Comparison of ENCODE assay signal across 8 cellular contexts in the genomic region with DNA sequence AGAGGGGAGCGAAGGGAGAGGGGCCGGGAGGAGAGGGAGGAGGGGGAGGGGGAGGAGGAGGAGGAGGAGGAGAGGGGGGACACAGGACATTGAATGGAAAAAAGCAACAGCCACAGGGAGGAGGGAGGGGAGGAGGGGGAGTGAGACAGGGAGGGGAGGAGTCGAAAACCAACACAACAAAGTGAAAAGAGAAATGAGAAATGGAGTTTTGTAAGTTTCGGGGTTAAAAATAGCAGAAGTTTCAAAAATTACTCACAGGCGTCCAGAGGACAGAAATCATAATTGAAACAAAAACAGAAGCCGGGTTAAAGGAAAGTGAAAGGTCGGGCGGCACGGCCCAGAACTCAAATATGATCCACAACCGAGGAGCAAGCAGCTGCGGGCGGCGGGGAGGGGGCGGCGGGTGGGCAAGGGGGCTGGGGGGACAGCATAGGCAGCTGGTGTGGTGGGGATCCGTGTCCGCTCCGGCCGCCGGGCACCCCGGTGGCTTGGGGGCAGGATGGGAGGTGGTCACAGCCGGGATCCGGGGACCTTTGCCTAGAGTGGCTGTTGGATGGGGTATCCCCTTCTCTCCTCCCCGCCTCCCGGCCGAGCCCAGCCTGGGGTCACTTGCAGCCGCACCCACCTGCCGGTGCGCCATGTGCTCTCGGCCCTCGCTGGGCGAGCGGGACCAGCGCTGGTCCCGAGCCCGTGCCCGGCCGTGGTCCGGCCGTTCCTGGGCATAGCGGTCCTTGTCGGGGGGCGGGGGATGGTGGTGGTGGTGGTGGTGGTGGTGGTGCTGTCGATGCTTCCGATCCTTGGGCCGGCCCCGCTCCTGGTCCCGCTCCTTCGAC. TPM values are rescaled to one million over a fixed set of nuclear protein-coding genes. Genes with fewer than 3 reads are reported as not detected.
DNase-seq lines count a peak whose midpoint lies in the region; ATAC-seq and TF ChIP-seq lines count a peak whose summit lies in the region.

No MANE protein-coding gene starts in this region.

- no peak overlapping the region for H3K27ac Mint-ChIP-seq in endothelial cell (ENCODE audit: unreplicated experiment)
- H3K27ac Mint-ChIP-seq in nephron progenitor cell = peak overlapping the region; percentile 93

- H3K36me3 Mint-ChIP-seq in endothelial cell (ENCODE audit: low read depth, unreplicated experiment) (no peaks in the 10 kb centered on the region), nephron progenitor cell (ENCODE audit: low read depth) (no peaks in the 10 kb centered on the region)

- H3K4me3 ChIP-seq in thoracic aorta = peak overlapping the region; percentile 83

- H3K9me3 Mint-ChIP-seq in endothelial cell (ENCODE audit: unreplicated experiment) = no peaks in the 10 kb centered on the region
- H3K9me3 Mint-ChIP-seq in nephron progenitor cell = no peaks in the 10 kb centered on the region

- H3K4me1 ChIP-seq in thoracic aorta (ENCODE audit: control insufficient read depth in 1 of 2, low read depth in 2 of 2) = peaks cover 4 to 20% of the 10 kb centered on the region in 2 donors

- H3K4me3 Mint-ChIP-seq in endothelial cell (ENCODE audit: unreplicated experiment) (peak overlapping the region; percentile 47), nephron progenitor cell (peak overlapping the region; percentile 37)

- H3K36me3 ChIP-seq in thoracic aorta = no peaks in the 10 kb centered on the region

- TF ChIP-seq CTCF in endothelial cell (IDR thresholded peaks at IDR 0.05; ENCODE audit: unreplicated experiment) = no peak
- no peak for TF ChIP-seq CTCF in nephron progenitor cell (IDR thresholded peaks at IDR 0.05)
- no peak for TF ChIP-seq CTCF in thoracic aorta (IDR thresholded peaks at IDR 0.05)

- H3K4me1 Mint-ChIP-seq in endothelial cell (ENCODE audit: unreplicated experiment) (no peaks in the 10 kb centered on the region), nephron progenitor cell (peaks cover 58% of the 10 kb centered on the region)

- DNase-seq in GM19238 (ENCODE audit: insufficient read length, low spot score) (peak; percentile 88), HT1080 (ENCODE audit: low read depth) (peak; percentile 44), endothelial cell (ENCODE audit: low spot score) (no peak), nephron progenitor cell (peak; percentile 40), thoracic aorta (ENCODE audit: low spot score) (no peak), T1000 (lab: John Stamatoyannopoulos, UW) (no peak)
- DNase-seq in activated CD4-positive, alpha-beta T cell treated with anti-CD3 and anti-CD28 coated beads, Interleukin-2, amount 50 U/mL, for 48 hours = peak; percentile 71 to 75

- H3K9me3 ChIP-seq in thoracic aorta = no peaks in the 10 kb centered on the region

- H3K27me3 Mint-ChIP-seq in endothelial cell (ENCODE audit: unreplicated experiment) (peaks cover 2% of the 10 kb centered on the region), nephron progenitor cell (ENCODE audit: low read depth, poor library complexity) (peaks cover 3% of the 10 kb centered on the region)

- H3K27ac ChIP-seq in thoracic aorta = peak overlapping the region in 1 of 2 donors; percentile 77

- peak; percentile 48 for ATAC-seq in thoracic aorta (ENCODE audit: insufficient number of reproducible peaks, low FRiP score, low read depth)
- ATAC-seq in HG03520 (IDR thresholded peaks at IDR 0.05; ENCODE audit: unreplicated experiment) = no peak

- no peaks in the 10 kb centered on the region for H3K27me3 ChIP-seq in thoracic aorta (replicated peaks; ENCODE audit: insufficient read depth)

RNA-seq across cellular contexts. Expression of gene IER2, which starts 58.1 kb away (rescaled TPM):
- total RNA-seq in HT1080 (2014; rRNA removed; shearing (Covaris generic)) = 35.7 and 42.6 TPM in 2 replicates
- 129 and 145 TPM in 2 replicates for polyA plus RNA-seq in HT1080 (2015; cell fraction: cytosol; rRNA removed)
- polyA plus RNA-seq in HT1080 (2015; cell fraction: nucleus; rRNA removed) = 202 and 238 TPM in 2 replicates
- 115 TPM for total RNA-seq in endothelial cell (ENCODE audit: unreplicated experiment)
- total RNA-seq in thoracic aorta = 100 to 1,000 TPM; 125 to 440 TPM

RNA-seq across cellular contexts. Expression of gene STX10, which starts 58.2 kb away (rescaled TPM):
- 109 and 122 TPM in 2 replicates for total RNA-seq in HT1080 (2014; rRNA removed; shearing (Covaris generic))
- polyA plus RNA-seq in HT1080 (2015; cell fraction: cytosol; rRNA removed) = 85.4 and 93.9 TPM in 2 replicates
- polyA plus RNA-seq in HT1080 (2015; cell fraction: nucleus; rRNA removed) = 96.7 and 119 TPM in 2 replicates
- 31.8 TPM for total RNA-seq in endothelial cell (ENCODE audit: unreplicated experiment)
- total RNA-seq in thoracic aorta = 10 to 100 TPM; 30.8 to 83.4 TPM

Comparison
In these comparisons a context has a peak if more than half of its experiments do, and no peak if none do; other contexts are left out.
1. DNase-seq: peak in GM19238 (single experiment), HT1080 (single experiment), activated CD4-positive, alpha-beta T cell treated with anti-CD3 and anti-CD28 coated beads, Interleukin-2, amount 50 U/mL, for 48 hours (2 of 2) and nephron progenitor cell (single experiment); none in endothelial cell (single experiment), thoracic aorta (single experiment) and T1000 (single experiment).